18 cellular contexts compared by ENCODE assay signal in the genomic region with DNA sequence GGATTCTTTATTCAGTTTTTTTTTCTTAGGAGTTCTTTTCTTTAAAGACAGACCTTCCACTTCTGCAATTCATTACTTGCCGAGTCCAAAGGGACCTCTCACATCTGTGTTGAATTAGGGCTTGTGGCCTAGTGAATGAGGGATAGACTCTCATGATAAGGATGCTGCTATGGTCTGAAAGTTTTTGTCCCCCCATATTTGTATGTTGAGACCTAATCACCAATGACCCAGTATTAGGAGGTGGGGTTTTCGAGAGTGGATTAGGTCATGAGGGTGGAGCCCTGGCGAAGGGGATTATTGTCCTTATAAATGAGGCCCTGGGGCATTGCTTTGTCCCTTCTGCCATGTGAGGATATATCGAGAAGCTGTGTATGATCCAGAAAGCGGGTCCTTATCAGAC. TPM values are rescaled to one million over a fixed set of nuclear protein-coding genes. Genes with fewer than 3 reads are reported as not detected.
DNase-seq lines count a peak whose midpoint lies in the region; ATAC-seq and TF ChIP-seq lines count a peak whose summit lies in the region.
"Had no signal": no experiment of that assay in that cellular context is flagged by ENCODE, and none has a peak within 500 bp of the region (broad histone marks: within the 10 kb centered on the region; RNA-seq: fewer than 3 reads in every experiment).

No MANE protein-coding gene starts in this region.

- H3K79me2 ChIP-seq in PC-9 (ENCODE audit: low read depth): no peaks in the 10 kb centered on the region
- H3K79me2 ChIP-seq in smooth muscle cell (ENCODE audit: low read depth): no peaks in the 10 kb centered on the region

- no peaks in the 10 kb centered on the region for H3K27me3 Mint-ChIP-seq in Calu3 (ENCODE audit: unreplicated experiment)

- H3K4me1 Mint-ChIP-seq in Calu3 (ENCODE audit: low read depth, unreplicated experiment): peaks cover 67% of the 10 kb centered on the region

- H3K4me1 ChIP-seq in PC-9 (replicated peaks; ENCODE audit: insufficient read depth): peaks cover 39% of the 10 kb centered on the region
- H3K4me1 ChIP-seq in smooth muscle cell (ENCODE audit: low read depth): peaks cover 7% of the 10 kb centered on the region
- H3K4me1 ChIP-seq in ascending aorta: no peaks in the 10 kb centered on the region
- H3K4me1 ChIP-seq: stomach had no signal

- TF ChIP-seq CTCF in Calu3 (IDR thresholded peaks at IDR 0.05; ENCODE audit: unreplicated experiment) (no peak), PC-9 (conservative IDR thresholded peaks at IDR 0.05) (no peak), fibroblast of mammary gland (conservative IDR thresholded peaks at IDR 0.05; ENCODE audit: control insufficient read depth, insufficient read depth, low read depth, low read length) (no peak), smooth muscle cell (IDR thresholded peaks at IDR 0.05; ENCODE audit: borderline replicate concordance, insufficient read depth, poor library complexity, severe bottlenecking) (no peak), ascending aorta (IDR thresholded peaks at IDR 0.05) (no peak)

- no peak overlapping the region for H3K9ac ChIP-seq in smooth muscle cell (ENCODE audit: low read depth)

- BruUV-seq in Calu3 (replicated peaks; lab: Mats Ljungman, UMichigan) (no TSS peak), PC-9 (replicated peaks; lab: Mats Ljungman, UMichigan) (no TSS peak)

- H3K27me3 ChIP-seq in PC-9 (ENCODE audit: insufficient read depth, low read depth): no peaks in the 10 kb centered on the region
- H3K27me3 ChIP-seq in smooth muscle cell (ENCODE audit: low read depth): no peaks in the 10 kb centered on the region
- no peaks in the 10 kb centered on the region for H3K27me3 ChIP-seq in ascending aorta
- H3K27me3 ChIP-seq: body of pancreas, stomach had no signal

- H3K4me3 ChIP-seq in PC-9 (no peak overlapping the region), fibroblast of mammary gland (ENCODE audit: control insufficient read depth, low read depth, low read length) (no peak overlapping the region), smooth muscle cell (no peak overlapping the region), ascending aorta (no peak overlapping the region)
- H3K4me3 ChIP-seq: body of pancreas, skin epidermis, stomach had no signal

- H3K9me3 ChIP-seq in PC-9 (ENCODE audit: insufficient read depth, low read depth) (no peaks in the 10 kb centered on the region), smooth muscle cell (replicated peaks; ENCODE audit: low read depth) (no peaks in the 10 kb centered on the region), ascending aorta (no peaks in the 10 kb centered on the region)
- H3K9me3 ChIP-seq: body of pancreas, neutrophil, stomach had no signal

- 0 out of 2 replicates have a peak overlapping the region, but pooled peaks have one; percentile 26 for H3K27ac ChIP-seq in PC-9
- H3K27ac ChIP-seq in smooth muscle cell (ENCODE audit: low read depth): no peak overlapping the region
- H3K27ac ChIP-seq in ascending aorta: peak overlapping the region in 1 of 2 donors; percentile 18
- H3K27ac ChIP-seq: body of pancreas, neutrophil, stomach had no signal

- H3K36me3 ChIP-seq in PC-9 (ENCODE audit: low read depth) (no peaks in the 10 kb centered on the region), smooth muscle cell (ENCODE audit: low read depth) (no peaks in the 10 kb centered on the region), ascending aorta (no peaks in the 10 kb centered on the region)
- H3K36me3 ChIP-seq: neutrophil, stomach had no signal

- WGBS in smooth muscle cell (ENCODE audit: low lambda C conversion rate): 48% methylated on average over 5 of the region's 5 CpGs

- intact Hi-C loops in Calu3 (cut with micrococcal nuclease; ENCODE audit: unreplicated experiment): loop anchor here (1.0 to 5.0 kb wide), 12 partner anchors 46 to 810 kb away; a partner anchor contains a TSS
- intact Hi-C loops in PC-9 (cut with micrococcal nuclease; ENCODE audit: unreplicated experiment): loop anchor here (1.0 to 5.0 kb wide), 6 partner anchors 51 to 691 kb away; no protein-coding TSS in a partner anchor
- intact Hi-C loops in ascending aorta (cut with DNase I): loop anchor here (5.0 kb wide), 1 partner anchor 790 kb away; no protein-coding TSS in a partner anchor

- POLR2A ChIA-PET in PC-9 (lab: Charles Lee; ENCODE audit: unreplicated experiment): interaction anchor here (0.6 kb wide), 1 partner anchor 240 kb away, joined by 8 read pairs; no protein-coding TSS in a partner anchor

- H2AFZ ChIP-seq in PC-9 (no peak overlapping the region), smooth muscle cell (ENCODE audit: low read depth) (peak overlapping the region; percentile 11)

- no peak for ATAC-seq in GM21390 (IDR thresholded peaks at IDR 0.05; ENCODE audit: unreplicated experiment)
- ATAC-seq: activated CD8-positive, alpha-beta T cell treated with anti-CD3 and anti-CD28 coated beads, Interleukin-2, amount 10 ng/mL, durations not matched to agents 7 days and 5 days; body of pancreas had no signal

- H3K4me2 ChIP-seq in PC-9 (no peak overlapping the region), smooth muscle cell (peak overlapping the region; percentile 3)

- DNase-seq in Calu3 (no peak), PC-9 (no peak), fibroblast of mammary gland (ENCODE audit: low read depth) (peak; percentile 82), smooth muscle cell (lab: John Stamatoyannopoulos, UW; ENCODE audit: unreplicated experiment) (no peak), activated gamma-delta T cell treated with Interleukin-2 at 50 U/mL for 16 hours (no peak), ascending aorta (ENCODE audit: low spot score in 2 of 2) (no peak), COLO668 (lab: John Stamatoyannopoulos, UW; ENCODE audit: unreplicated experiment) (no peak)
- DNase-seq: activated CD8-positive, alpha-beta T cell treated with anti-CD3 and anti-CD28 coated beads, Interleukin-2, amount 10 ng/mL, durations not matched to agents 7 days and 5 days; effector memory CD4-positive, alpha-beta T cell; NCI-H2081 treated with DMSO at 0.1 percent for 48 hours; stomach had no signal

- no peaks in the 10 kb centered on the region for H3K9me2 ChIP-seq in PC-9 (ENCODE audit: insufficient read depth)

- peak overlapping the region; percentile 46 for H3K27ac Mint-ChIP-seq in Calu3 (ENCODE audit: unreplicated experiment)
- H3K27ac Mint-ChIP-seq: activated CD8-positive, alpha-beta T cell treated with anti-CD3 and anti-CD28 coated beads, Interleukin-2, amount 10 ng/mL, durations not matched to agents 7 days and 5 days; activated T-helper 2 cell treated with anti-CD3 and anti-CD28 coated beads, Interferon-gamma antibody, Interleukin-2, Interleukin-4, amounts not matched to agents 10 μg/mL and 5 μg/mL and 100 μg/mL, durations not matched to agents 14 hours and 24 hours and 36 hours had no signal

- H3K9me3 Mint-ChIP-seq in Calu3 (ENCODE audit: low read depth, unreplicated experiment): no peaks in the 10 kb centered on the region
- H3K9me3 Mint-ChIP-seq: activated T-helper 2 cell treated with anti-CD3 and anti-CD28 coated beads, Interferon-gamma antibody, Interleukin-2, Interleukin-4, amounts not matched to agents 10 μg/mL and 5 μg/mL and 100 μg/mL, durations not matched to agents 14 hours and 24 hours and 36 hours had no signal

- CTCF ChIA-PET in Calu3 (lab: Charles Lee) (interaction anchor here (0.6 to 7.9 kb wide), 43 partner anchors 10 to 1121 kb away, joined by 3 to 68 read pairs (median 6); a partner anchor contains a TSS), PC-9 (lab: Charles Lee) (interaction anchor here (0.6 to 1.0 kb wide), 3 partner anchors 298 to 692 kb away, joined by 3 read pairs; no protein-coding TSS in a partner anchor)

- H3K4me3 Mint-ChIP-seq in Calu3 (ENCODE audit: low read depth, unreplicated experiment): no peak overlapping the region
- H3K4me3 Mint-ChIP-seq: activated CD8-positive, alpha-beta T cell treated with anti-CD3 and anti-CD28 coated beads, Interleukin-2, amount 10 ng/mL, durations not matched to agents 7 days and 5 days had no signal

- H3F3A ChIP-seq in PC-9 (ENCODE audit: insufficient read depth, low read depth): peaks cover 19% of the 10 kb centered on the region
- no peaks in the 10 kb centered on the region for H3F3A ChIP-seq in smooth muscle cell (ENCODE audit: low read depth)

- H4K20me1 ChIP-seq in PC-9 (ENCODE audit: insufficient read depth): no peaks in the 10 kb centered on the region
- H4K20me1 ChIP-seq in smooth muscle cell (ENCODE audit: low read depth): no peaks in the 10 kb centered on the region

- peaks cover 12% of the 10 kb centered on the region for H3K36me3 Mint-ChIP-seq in Calu3 (ENCODE audit: insufficient read depth, unreplicated experiment)

RNA-seq across cellular contexts. Expression of a gene that starts 9.5 kb away (rescaled TPM):
- 2.4 and 2.7 TPM in 2 replicates for total RNA-seq in Calu3 (2022)
- not detected in 2 replicates for total RNA-seq in PC-9 (2021)
- not detected in 2 replicates for total RNA-seq in smooth muscle cell
- not detected in 2 replicates for polyA plus RNA-seq in smooth muscle cell
- not detected for total RNA-seq in ascending aorta
- total RNA-seq: activated CD8-positive, alpha-beta T cell treated with anti-CD3 and anti-CD28 coated beads, Interleukin-2, amount 10 ng/mL, durations not matched to agents 7 days and 5 days; activated T-helper 2 cell treated with anti-CD3 and anti-CD28 coated beads, Interferon-gamma antibody, Interleukin-2, Interleukin-4, amounts not matched to agents 10 μg/mL and 5 μg/mL and 100 μg/mL, durations not matched to agents 14 hours and 24 hours and 36 hours; body of pancreas; M059J; mesenteric fat pad had no signal

RNA-seq across cellular contexts. Expression of a gene that starts 27.5 kb away (rescaled TPM):
- total RNA-seq in Calu3 (2022) (0.66 and 1.7 TPM in 2 replicates), PC-9 (2021) (not detected in 2 replicates), smooth muscle cell (not detected in 2 replicates), ascending aorta (not detected)
- not detected in 2 replicates for polyA plus RNA-seq in smooth muscle cell
- total RNA-seq: activated CD8-positive, alpha-beta T cell treated with anti-CD3 and anti-CD28 coated beads, Interleukin-2, amount 10 ng/mL, durations not matched to agents 7 days and 5 days; activated T-helper 2 cell treated with anti-CD3 and anti-CD28 coated beads, Interferon-gamma antibody, Interleukin-2, Interleukin-4, amounts not matched to agents 10 μg/mL and 5 μg/mL and 100 μg/mL, durations not matched to agents 14 hours and 24 hours and 36 hours; body of pancreas; M059J had no signal

RNA-seq across cellular contexts. Expression of a gene that starts 35.1 kb away (rescaled TPM):
- total RNA-seq in Calu3 (2022) (171 and 188 TPM in 2 replicates), PC-9 (2021) (22.5 and 49.4 TPM in 2 replicates), smooth muscle cell (29.0 and 48.0 TPM in 2 replicates), ascending aorta (0.85 TPM)
- 186 and 189 TPM in 2 replicates for polyA plus RNA-seq in smooth muscle cell

RNA-seq across cellular contexts. Expression of a gene that starts 57.8 kb away (rescaled TPM):
- total RNA-seq in Calu3 (2022) (not detected in 2 replicates), PC-9 (2021) (not detected in 2 replicates), smooth muscle cell (not detected in 2 replicates), ascending aorta (not detected)
- polyA plus RNA-seq in smooth muscle cell: not detected in 2 replicates
- total RNA-seq: activated CD8-positive, alpha-beta T cell treated with anti-CD3 and anti-CD28 coated beads, Interleukin-2, amount 10 ng/mL, durations not matched to agents 7 days and 5 days; activated T-helper 2 cell treated with anti-CD3 and anti-CD28 coated beads, Interferon-gamma antibody, Interleukin-2, Interleukin-4, amounts not matched to agents 10 μg/mL and 5 μg/mL and 100 μg/mL, durations not matched to agents 14 hours and 24 hours and 36 hours; body of pancreas; M059J; mesenteric fat pad; stomach had no signal
- polyA plus RNA-seq: stomach had no signal

Comparison
In these comparisons a context has a peak if more than half of its experiments do, and no peak if none do; other contexts are left out.
1. RNA of a gene that starts 35.1 kb away (total RNA-seq): 171 to 188 TPM in Calu3, 22.5 to 49.4 TPM in PC-9 and 29.0 to 48.0 TPM in smooth muscle cell; 0.85 TPM in ascending aorta (single experiment); every median in the first group is over 10 times any median in the second.